In genomic region chr9:136363606-136364368, GRCh38 we compare ENCODE assay signal across 8 cellular contexts. TPM values are rescaled to one million over a fixed set of nuclear protein-coding genes. Genes with fewer than 3 reads are reported as not detected.
DNase-seq lines count a peak whose midpoint lies in the region; FAIRE-seq and TF ChIP-seq lines count a peak whose summit lies in the region.

Gene DNLZ, minus strand, starts transcription at chr9:136363744. Its CDS starts 30 bp downstream, at chr9:136363714.

- no peaks in the 10 kb centered on the region for H3K9me3 ChIP-seq in SK-N-MC (ENCODE audit: low read depth, low read length)
- H3K9me3 ChIP-seq in osteoblast (ENCODE audit: low read depth, low read length), result no peaks in the 10 kb centered on the region

- intact Hi-C loops in activated naive CD4-positive, alpha-beta T cell treated with anti-CD3 and anti-CD28 coated beads for 36 hours (cut with micrococcal nuclease), result loop anchor here (1.0 to 2.0 kb wide), 9 partner anchors 40 to 457 kb away; partner anchors contain the start of genes CAMSAP1, QSOX2, SEC16A and UBAC1

- no peak for FAIRE-seq in H54 (lab: Jason Lieb, UNC)

- CTCF ChIA-PET in activated naive CD4-positive, alpha-beta T cell treated with anti-CD3 and anti-CD28 coated beads for 36 hours (lab: Charles Lee), result interaction anchor here (0.6 to 1.4 kb wide), 8 partner anchors 11 to 185 kb away, joined by 3 to 6 read pairs (median 3); partner anchors contain the start of gene SNAPC4

- H3K27ac Mint-ChIP-seq in activated naive CD4-positive, alpha-beta T cell treated with anti-CD3 and anti-CD28 coated beads for 36 hours, result peak within 1 kb of the TSS; percentile 89

- H3K4me1 ChIP-seq in osteoblast (ENCODE audit: insufficient read depth, low read length), result peaks cover 24% of the 10 kb centered on the region

- peaks cover 5% of the 10 kb centered on the region for H3K4me1 Mint-ChIP-seq in activated naive CD4-positive, alpha-beta T cell treated with anti-CD3 and anti-CD28 coated beads for 36 hours (ENCODE audit: low read depth)

- H3K79me2 ChIP-seq in osteoblast (ENCODE audit: insufficient read depth, low read length), result peaks cover 12% of the 10 kb centered on the region

- H3K27ac ChIP-seq in SK-N-MC (peak within 1 kb of the TSS; percentile 80), osteoblast (ENCODE audit: low read depth, low read length) (peak within 1 kb of the TSS; percentile 48), temporal lobe (ENCODE audit: low read depth, low read length) (peak within 1 kb of the TSS; percentile 47)

- H3K36me3 ChIP-seq in SK-N-MC (ENCODE audit: insufficient read depth, low read length), result no peaks in the 10 kb centered on the region
- no peaks in the 10 kb centered on the region for H3K36me3 ChIP-seq in osteoblast (ENCODE audit: insufficient read depth, low read length)

- H3K4me3 ChIP-seq in LNCaP clone FGC (ENCODE audit: low read depth, low read length) (peak within 1 kb of the TSS; percentile 60), SK-N-MC (peak within 1 kb of the TSS; percentile 94), osteoblast (ENCODE audit: insufficient read depth, low read length) (peak within 1 kb of the TSS; percentile 85)

- no peaks in the 10 kb centered on the region for H3K36me3 Mint-ChIP-seq in activated naive CD4-positive, alpha-beta T cell treated with anti-CD3 and anti-CD28 coated beads for 36 hours (ENCODE audit: low read depth)

- peak within 1 kb of the TSS; percentile 72 for H3K9ac ChIP-seq in SK-N-MC (ENCODE audit: insufficient read length)

- no peaks in the 10 kb centered on the region for H3K9me3 Mint-ChIP-seq in activated naive CD4-positive, alpha-beta T cell treated with anti-CD3 and anti-CD28 coated beads for 36 hours

- H3K4me2 ChIP-seq in osteoblast (ENCODE audit: insufficient read depth, low read length), result peak within 1 kb of the TSS; percentile 74

- H3K4me3 Mint-ChIP-seq in activated naive CD4-positive, alpha-beta T cell treated with anti-CD3 and anti-CD28 coated beads for 36 hours, result peak within 1 kb of the TSS; percentile 84

- H3K27me3 Mint-ChIP-seq in activated naive CD4-positive, alpha-beta T cell treated with anti-CD3 and anti-CD28 coated beads for 36 hours (ENCODE audit: low read depth), result no peaks in the 10 kb centered on the region

- TF ChIP-seq POLR2A in H54 (IDR thresholded peaks at IDR 0.05; ENCODE audit: low read depth, low read length), result peak; percentile 71

- peak; percentile 58 for DNase-seq in GM04504 (ENCODE audit: low read depth)
- DNase-seq in H54 (ENCODE audit: insufficient read length, low spot score), result peak; percentile 98
- peak; percentile 38 for DNase-seq in LNCaP clone FGC (ENCODE audit: low read depth)
- no peak for DNase-seq in SK-N-MC (ENCODE audit: low read depth, low spot score)
- peak; percentile 86 for DNase-seq in activated naive CD4-positive, alpha-beta T cell treated with anti-CD3 and anti-CD28 coated beads for 36 hours
- DNase-seq in germinal center (ENCODE audit: low spot score), result peak; percentile 94
- peak; percentile 100 for DNase-seq in osteoblast (ENCODE audit: insufficient read length, low spot score, missing footprints)

- H3K27me3 ChIP-seq in osteoblast (ENCODE audit: insufficient read depth, low read length), result no peaks in the 10 kb centered on the region

- no peak within 1 kb of the TSS for H2AFZ ChIP-seq in osteoblast (ENCODE audit: low read length)

- H4K20me1 ChIP-seq in osteoblast (ENCODE audit: insufficient read depth, low read length), result peaks cover 10% of the 10 kb centered on the region

- TF ChIP-seq CTCF in LNCaP clone FGC (IDR thresholded peaks at IDR 0.05; ENCODE audit: control insufficient read depth, extremely low read depth, insufficient read depth) (peak; percentile 90), osteoblast (IDR thresholded peaks at IDR 0.05; ENCODE audit: extremely low read depth, low read depth, low read length) (peak; percentile 71)

RNA-seq across cellular contexts. Expression of gene DNLZ, which starts in this region (rescaled TPM):
- total RNA-seq in activated naive CD4-positive, alpha-beta T cell treated with anti-CD3 and anti-CD28 coated beads for 36 hours, result 10 to 100 TPM in 1 of 2 experiments, 1 to 10 TPM in 1; 9.9 to 12.0 TPM
- total RNA-seq in osteoblast (4.3 and 4.4 TPM in 2 replicates), temporal lobe (11.1 TPM)
